In genomic region chr19:47580397-47580796, GRCh38 we compare ENCODE assay signal across 22 cellular contexts. TPM values are rescaled to one million over a fixed set of nuclear protein-coding genes. Genes with fewer than 3 reads are reported as not detected.
DNase-seq lines count a peak whose midpoint lies in the region; ATAC-seq, FAIRE-seq and TF ChIP-seq lines count a peak whose summit lies in the region.
"Had no signal": no experiment of that assay in that cellular context is flagged by ENCODE, and none has a peak within 500 bp of the region (broad histone marks: within the 10 kb centered on the region; RNA-seq: fewer than 3 reads in every experiment).

No MANE protein-coding gene starts in this region.

- no peak overlapping the region for H3K4me2 ChIP-seq in K562 (ENCODE audit: insufficient read depth, low read length)
- H3K4me2 ChIP-seq: BLaER1 had no signal

- 0% methylated on average over 3 of the region's 3 CpGs for whole genome bisulfite sequencing in K562 (ENCODE audit: insufficient coverage, low coverage, missing lambda C conversion rate)

- H3K9me1 ChIP-seq in K562 (ENCODE audit: control insufficient read depth, insufficient read depth, low read length): no peaks in the 10 kb centered on the region

- H3K9me3 Mint-ChIP-seq in activated CD4-positive, alpha-beta T cell treated with anti-CD3 and anti-CD28 coated beads, Interleukin-2, amount 10 ng/mL, durations not matched to agents 7 days and 5 days: no peaks in the 10 kb centered on the region
- peaks cover 0 to 6% (median 0%) of the 10 kb centered on the region in 3 donors for H3K9me3 Mint-ChIP-seq in IgD-negative memory B cell
- no peaks in the 10 kb centered on the region for H3K9me3 Mint-ChIP-seq in glutamatergic neuron (ENCODE audit: unreplicated experiment)
- H3K9me3 Mint-ChIP-seq: CD8-positive, alpha-beta T cell had no signal

- POLR2A ChIA-PET in activated CD4-positive, alpha-beta T cell treated with anti-CD3 and anti-CD28 coated beads, Interleukin-2, amount 10 ng/mL, durations not matched to agents 7 days and 5 days (lab: Charles Lee): no interaction called here
- POLR2A ChIA-PET in K562 (lab: Yijun Ruan, JAX): interaction anchor here (1.2 kb wide), 1 partner anchor 19 kb away, joined by 3 read pairs; no protein-coding TSS in a partner anchor

- H3K27me3 Mint-ChIP-seq in activated CD4-positive, alpha-beta T cell treated with anti-CD3 and anti-CD28 coated beads, Interleukin-2, amount 10 ng/mL, durations not matched to agents 7 days and 5 days: no peaks in the 10 kb centered on the region
- H3K27me3 Mint-ChIP-seq in IgD-negative memory B cell: peaks cover 41% of the 10 kb centered on the region
- no peaks in the 10 kb centered on the region for H3K27me3 Mint-ChIP-seq in T-helper 17 cell
- no peaks in the 10 kb centered on the region for H3K27me3 Mint-ChIP-seq in glutamatergic neuron (ENCODE audit: unreplicated experiment)

- H3K9ac ChIP-seq in K562 (ENCODE audit: insufficient read depth in 1 of 2, low read depth in 2 of 2, low read length in 2 of 2): no peak overlapping the region
- H3K9ac ChIP-seq: BLaER1 had no signal

- no TSS peak for BruUV-seq in K562 (replicated peaks; lab: Mats Ljungman, UMichigan)

- CTCF ChIA-PET in activated CD4-positive, alpha-beta T cell treated with anti-CD3 and anti-CD28 coated beads, Interleukin-2, amount 10 ng/mL, durations not matched to agents 7 days and 5 days (lab: Charles Lee): no interaction called here
- CTCF ChIA-PET in K562 (lab: Yijun Ruan, JAX; ENCODE audit: low intra/inter-chr PET ratio): no interaction called here

- no peaks in the 10 kb centered on the region for H3K9me3 ChIP-seq in K562 (replicated peaks; ENCODE audit: control insufficient read depth, insufficient read depth, low read depth, low read length)
- H3K9me3 ChIP-seq in T-helper 17 cell (ENCODE audit: control insufficient read depth, low read length, poor library complexity, severe bottlenecking): no peaks in the 10 kb centered on the region
- H3K9me3 ChIP-seq: BLaER1 had no signal

- no peaks in the 10 kb centered on the region for H3K36me3 ChIP-seq in K562 (ENCODE audit: control insufficient read depth, insufficient read depth, low read length)
- H3K36me3 ChIP-seq: BLaER1 had no signal

- no peak for TF ChIP-seq RAD21 in K562 (CRISPR knock-in tag; conservative IDR thresholded peaks at IDR 0.05 in 1 of 2, IDR thresholded peaks at IDR 0.05 in 1 of 2)

- H3K27ac ChIP-seq in K562 (ENCODE audit: extremely low read depth, low read depth, low read length): no peak overlapping the region
- H3K27ac ChIP-seq: BLaER1 had no signal

- intact Hi-C loops in K562 (cut with micrococcal nuclease): no loop called here

- no peaks in the 10 kb centered on the region for H3K36me3 Mint-ChIP-seq in activated CD4-positive, alpha-beta T cell treated with anti-CD3 and anti-CD28 coated beads, Interleukin-2, amount 10 ng/mL, durations not matched to agents 7 days and 5 days (ENCODE audit: low read depth)
- H3K36me3 Mint-ChIP-seq in IgD-negative memory B cell (no peaks in the 10 kb centered on the region), T-helper 17 cell (ENCODE audit: low read depth) (peaks cover 2% of the 10 kb centered on the region), glutamatergic neuron (ENCODE audit: unreplicated experiment) (no peaks in the 10 kb centered on the region)
- H3K36me3 Mint-ChIP-seq: CD14-positive monocyte; CD8-positive, alpha-beta T cell had no signal

- no peak for DNase-seq in activated CD4-positive, alpha-beta T cell treated with anti-CD3 and anti-CD28 coated beads, Interleukin-2, amount 10 ng/mL, durations not matched to agents 7 days and 5 days
- no peak for DNase-seq in activated CD4-positive, alpha-beta T cell treated with anti-CD3 and anti-CD28 coated beads for 1 hour
- DNase-seq in K562 (ENCODE audit: extremely low read depth in 1 of 4, low spot score in 3 of 4): no peak
- no peak for DNase-seq in T-helper 17 cell
- DNase-seq in glutamatergic neuron: no peak
- DNase-seq: 8988T; Calu3; CD8-positive, alpha-beta T cell; DMS79 treated with DMSO at 0.1 percent for 48 hours; EL; H9 had no signal

- H3K4me3 Mint-ChIP-seq in activated CD4-positive, alpha-beta T cell treated with anti-CD3 and anti-CD28 coated beads, Interleukin-2, amount 10 ng/mL, durations not matched to agents 7 days and 5 days: no peak overlapping the region
- H3K4me3 Mint-ChIP-seq in IgD-negative memory B cell (no peak overlapping the region), T-helper 17 cell (no peak overlapping the region), glutamatergic neuron (ENCODE audit: unreplicated experiment) (no peak overlapping the region)
- H3K4me3 Mint-ChIP-seq: CD14-positive monocyte; CD8-positive, alpha-beta T cell; H9 had no signal

- TF ChIP-seq CTCF in K562 (IDR thresholded peaks at IDR 0.05 in 2 of 3, conservative IDR thresholded peaks at IDR 0.05 in 1 of 3; ENCODE audit: insufficient read depth in 2 of 3, low read depth in 1 of 3, low read length in 3 of 3) (no peak), glutamatergic neuron (IDR thresholded peaks at IDR 0.05; ENCODE audit: partially characterized antibody, unreplicated experiment) (no peak)

- ATAC-seq in K562 (no peak), T-helper 17 cell (no peak), esophagus mucosa (no peak)
- ATAC-seq: CD8-positive, alpha-beta T cell; HepG2 had no signal

- H3K79me2 ChIP-seq in K562 (ENCODE audit: control insufficient read depth, insufficient read depth, low read length): no peaks in the 10 kb centered on the region

- no peaks in the 10 kb centered on the region for H4K20me1 ChIP-seq in K562 (replicated peaks; ENCODE audit: control insufficient read depth, insufficient read depth, low read length)
- H4K20me1 ChIP-seq: BLaER1 had no signal

- peaks cover 60% of the 10 kb centered on the region for H3K4me1 Mint-ChIP-seq in activated CD4-positive, alpha-beta T cell treated with anti-CD3 and anti-CD28 coated beads, Interleukin-2, amount 10 ng/mL, durations not matched to agents 7 days and 5 days
- H3K4me1 Mint-ChIP-seq in IgD-negative memory B cell (peaks cover 10 to 14% (median 13%) of the 10 kb centered on the region in 3 donors), T-helper 17 cell (peaks cover 45% of the 10 kb centered on the region), glutamatergic neuron (ENCODE audit: low read depth, unreplicated experiment) (no peaks in the 10 kb centered on the region)

- no peak for TF ChIP-seq EP300 in K562 (IDR thresholded peaks at IDR 0.05; ENCODE audit: low read length)

- peaks cover 2 to 11% of the 10 kb centered on the region in 2 experiments; a peak in 2 of 5 replicates for H3K27me3 ChIP-seq in K562 (ENCODE audit: control insufficient read depth in 2 of 2, insufficient read depth in 2 of 2, low read length in 2 of 2)
- H3K27me3 ChIP-seq: BLaER1 had no signal

- H2AFZ ChIP-seq in K562 (ENCODE audit: low read depth, low read length): no peak overlapping the region

- H3K4me3 ChIP-seq in K562: no peak overlapping the region
- H3K4me3 ChIP-seq: BLaER1 had no signal

- in situ Hi-C loops in K562 (cut with MboI): no loop called here

- FAIRE-seq in K562 (lab: Jason Lieb, UNC): no peak
- FAIRE-seq: GM12891, GM19239, H1, HepG2 had no signal

- TF ChIP-seq POLR2A in K562 (conservative IDR thresholded peaks at IDR 0.05): no peak

- H3K27ac Mint-ChIP-seq in activated CD4-positive, alpha-beta T cell treated with anti-CD3 and anti-CD28 coated beads, Interleukin-2, amount 10 ng/mL, durations not matched to agents 7 days and 5 days: peak overlapping the region; percentile 62
- H3K27ac Mint-ChIP-seq in IgD-negative memory B cell (peak overlapping the region in 2 of 3 donors; percentile 16 to 52), T-helper 17 cell (no peak overlapping the region), glutamatergic neuron (ENCODE audit: unreplicated experiment) (no peak overlapping the region)
- H3K27ac Mint-ChIP-seq: CD8-positive, alpha-beta T cell; H9 had no signal

- no peaks in the 10 kb centered on the region for H3K4me1 ChIP-seq in K562 (replicated peaks in 1 of 2; ENCODE audit: control insufficient read depth in 2 of 2, insufficient read depth in 2 of 2, low read length in 2 of 2)

RNA-seq across cellular contexts. Expression of gene ZNF541, which starts 7.4 kb away (rescaled TPM):
- under 1 TPM; 0.35 to 0.40 TPM for total RNA-seq in activated CD4-positive, alpha-beta T cell treated with anti-CD3 and anti-CD28 coated beads, Interleukin-2, amount 10 ng/mL, durations not matched to agents 7 days and 5 days
- polyA plus RNA-seq in IgD-negative memory B cell: not detected
- not detected in 2 replicates for total RNA-seq in K562 (2011; cell fraction: chromatin; rRNA removed; ENCODE audit: low replicate concordance)
- not detected in 2 replicates for total RNA-seq in K562 (2011; cell fraction: nucleolus; rRNA removed)
- not detected in 2 replicates for total RNA-seq in K562 (2011; cell fraction: nucleoplasm; rRNA removed)
- 0.09 and 0.12 TPM in 2 replicates for total RNA-seq in K562 (2014; rRNA removed)
- 0.03 and 0.04 TPM in 2 replicates for total RNA-seq in K562 (2014; rRNA removed; fragmentation: Illumina TruSeq; extraction: Trizol)
- total RNA-seq in K562 (2015; rRNA removed; fragmentation: Illumina TruSeq; extraction: Trizol): 0.08 and 0.11 TPM in 2 replicates
- 0.04 and 0.16 TPM in 2 replicates for total RNA-seq in K562 (2021)
- polyA plus RNA-seq in K562 (2011; rRNA removed): 0.06 and 0.15 TPM in 2 replicates
- 0.10 and 0.15 TPM in 2 replicates for polyA plus RNA-seq in K562 (2011; cell fraction: cytosol; rRNA removed)
- polyA plus RNA-seq in K562 (2011; cell fraction: nucleus; rRNA removed): 0.07 TPM in 1 of 2 replicates, not detected in the other
- 0.14 and 0.37 TPM in 2 replicates for polyA plus RNA-seq in K562 (2012)
- 0.07 TPM in 1 of 2 replicates, not detected in the other for polyA plus RNA-seq in K562 (2014; fragmentation: Illumina TruSeq; extraction: Trizol)
- polyA plus RNA-seq in K562 (2014; fragmentation: Nextera tagmentation; extraction: Ambion mirVana): under 1 TPM in 1 of 2 experiments, not detected in 1; 0.04 TPM
- polyA plus RNA-seq in K562 (2014; rRNA removed): 0.03 and 0.04 TPM in 2 replicates
- not detected in 2 replicates for polyA minus RNA-seq in K562 (2011; rRNA and poly(A)+ RNA removed)
- polyA minus RNA-seq in K562 (2011; cell fraction: cytosol; rRNA and poly(A)+ RNA removed): not detected in 2 replicates
- polyA minus RNA-seq in K562 (2011; cell fraction: nucleus; rRNA and poly(A)+ RNA removed): not detected in 2 replicates
- total RNA-seq in T-helper 17 cell: under 1 TPM; 0.65 to 0.99 TPM
- total RNA-seq in glutamatergic neuron (ENCODE audit: unreplicated experiment): not detected
- 0.08 TPM for total RNA-seq in esophagus mucosa
- total RNA-seq: A673, Calu3, G401, H1, H9 had no signal
- polyA plus RNA-seq: AG04450, CD14-positive monocyte had no signal

RNA-seq across cellular contexts. Expression of gene BICRA, which starts 28.5 kb away (rescaled TPM):
- total RNA-seq in activated CD4-positive, alpha-beta T cell treated with anti-CD3 and anti-CD28 coated beads, Interleukin-2, amount 10 ng/mL, durations not matched to agents 7 days and 5 days: 10 to 100 TPM; 23.3 to 25.5 TPM
- 0.71 TPM for polyA plus RNA-seq in IgD-negative memory B cell
- total RNA-seq in K562 (2011; cell fraction: chromatin; rRNA removed; ENCODE audit: low replicate concordance): 9.5 and 15.2 TPM in 2 replicates
- total RNA-seq in K562 (2011; cell fraction: nucleolus; rRNA removed): 8.5 and 9.6 TPM in 2 replicates
- 8.5 and 11.8 TPM in 2 replicates for total RNA-seq in K562 (2011; cell fraction: nucleoplasm; rRNA removed)
- 1.0 and 1.2 TPM in 2 replicates for total RNA-seq in K562 (2014; rRNA removed)
- 0.87 and 1.6 TPM in 2 replicates for total RNA-seq in K562 (2014; rRNA removed; fragmentation: Illumina TruSeq; extraction: Trizol)
- total RNA-seq in K562 (2015; rRNA removed; fragmentation: Illumina TruSeq; extraction: Trizol): 1.4 and 1.5 TPM in 2 replicates
- 8.8 and 9.0 TPM in 2 replicates for total RNA-seq in K562 (2021)
- 0.26 and 0.51 TPM in 2 replicates for polyA plus RNA-seq in K562 (2011; rRNA removed)
- polyA plus RNA-seq in K562 (2011; cell fraction: cytosol; rRNA removed): 0.29 and 0.31 TPM in 2 replicates
- polyA plus RNA-seq in K562 (2011; cell fraction: nucleus; rRNA removed): 2.0 and 2.6 TPM in 2 replicates
- polyA plus RNA-seq in K562 (2012): 5.1 and 5.2 TPM in 2 replicates
- polyA plus RNA-seq in K562 (2014; fragmentation: Illumina TruSeq; extraction: Trizol): 7.4 and 7.6 TPM in 2 replicates
- under 1 TPM; 0.01 to 0.07 TPM for polyA plus RNA-seq in K562 (2014; fragmentation: Nextera tagmentation; extraction: Ambion mirVana)
- 1.7 and 2.7 TPM in 2 replicates for polyA plus RNA-seq in K562 (2014; rRNA removed)
- 0.90 and 1.2 TPM in 2 replicates for polyA minus RNA-seq in K562 (2011; rRNA and poly(A)+ RNA removed)
- polyA minus RNA-seq in K562 (2011; cell fraction: cytosol; rRNA and poly(A)+ RNA removed): 1.2 and 1.3 TPM in 2 replicates
- polyA minus RNA-seq in K562 (2011; cell fraction: nucleus; rRNA and poly(A)+ RNA removed): 3.1 and 4.8 TPM in 2 replicates
- total RNA-seq in T-helper 17 cell: 10 to 100 TPM; 32.1 to 34.8 TPM
- 55.5 TPM for total RNA-seq in glutamatergic neuron (ENCODE audit: unreplicated experiment)
- total RNA-seq in esophagus mucosa: 7.9 TPM

Comparison
In these comparisons a context has a peak if more than half of its experiments do, and no peak if none do; other contexts are left out.
1. H3K27ac Mint-ChIP-seq: peak in activated CD4-positive, alpha-beta T cell treated with anti-CD3 and anti-CD28 coated beads, Interleukin-2, amount 10 ng/mL, durations not matched to agents 7 days and 5 days (single experiment) and IgD-negative memory B cell (2 of 3); none in T-helper 17 cell (single experiment) and glutamatergic neuron (single experiment).